ENCODE assay signal across 22 cellular contexts in genomic region chr13:100596516-100596915, GRCh38.
"Had no signal": no experiment of that assay in that cellular context is flagged by ENCODE, and none has a peak within 500 bp of the region (broad histone marks: within the 10 kb centered on the region; RNA-seq: fewer than 3 reads in every experiment).

No MANE protein-coding gene starts in this region.

- DNase-seq: naive B cell; naive thymus-derived CD8-positive, alpha-beta T cell; nephron progenitor cell; nucleus accumbens; right cardiac atrium; right lobe of liver; sigmoid colon; small intestine; stimulated activated CD4-positive, alpha-beta T cell treated with anti-CD3 and anti-CD28 coated beads, Interleukin-15, amount 100 ng/mL, for 24 hours; stimulated activated CD4-positive, alpha-beta T cell treated with anti-CD3 and anti-CD28 coated beads, Interleukin-2, amount 100 ng/mL, for 24 hours; stimulated activated CD4-positive, alpha-beta T cell treated with anti-CD3 and anti-CD28 coated beads, Interleukin-2, amount 100 ng/mL, for 48 hours; stimulated activated CD4-positive, alpha-beta T cell treated with anti-CD3 and anti-CD28 coated beads, Interleukin-4, amount 100 ng/mL, for 24 hours; stimulated activated CD8-positive, alpha-beta memory T cell treated with anti-CD3 and anti-CD28 coated beads, Interleukin-4, amount 100 ng/mL, for 48 hours; stimulated activated naive CD4-positive, alpha-beta T cell; stimulated activated naive CD8-positive, alpha-beta T cell treated with anti-CD3 and anti-CD28 coated beads, Interleukin-15, amount 100 ng/mL, for 72 hours; stimulated activated naive CD8-positive, alpha-beta T cell treated with anti-CD3 and anti-CD28 coated beads, Interleukin-15, Interleukin-2, amounts not matched to agents 100 U/mL and 50 U/mL, for 24 hours; tibial artery; transverse colon; upper lobe of right lung; uterus had no signal

- H3K4me3 ChIP-seq: prostate gland, right lobe of liver, sigmoid colon, tibial artery, transverse colon, upper lobe of right lung, uterus had no signal

- H3K36me3 ChIP-seq: neutrophil, prostate gland, right lobe of liver, sigmoid colon, tibial artery, transverse colon, upper lobe of right lung, uterus had no signal

- H3K27ac ChIP-seq: neutrophil, prostate gland, right lobe of liver, sigmoid colon, tibial artery, transverse colon, upper lobe of right lung, uterus had no signal

- H3K4me1 ChIP-seq: prostate gland, sigmoid colon, tibial artery, transverse colon, upper lobe of right lung, uterus had no signal

- H3K27me3 ChIP-seq: neutrophil, right lobe of liver, sigmoid colon, tibial artery, transverse colon, upper lobe of right lung, uterus had no signal

- H3K9me3 ChIP-seq: neutrophil, prostate gland, right lobe of liver, sigmoid colon, tibial artery, transverse colon, upper lobe of right lung, uterus had no signal
